19 cellular contexts compared by ENCODE assay signal in genomic region chr9:119838210-119838609, GRCh38.
DNase-seq lines count a peak whose midpoint lies in the region; ATAC-seq lines count a peak whose summit lies in the region.
"Had no signal": no experiment of that assay in that cellular context is flagged by ENCODE, and none has a peak within 500 bp of the region (broad histone marks: within the 10 kb centered on the region; RNA-seq: fewer than 3 reads in every experiment).

No MANE protein-coding gene starts in this region.

- peaks cover 2 to 4% of the 10 kb centered on the region in 2 donors for H3K4me1 ChIP-seq in aorta (ENCODE audit: control insufficient read depth in 1 of 2, insufficient read depth in 2 of 2, low read length in 2 of 2)
- H3K4me1 ChIP-seq: Caco-2 had no signal

- WGBS in aorta, 2 donors, result 94 to 98% methylated on average over 5 of the region's 5 CpGs

- DNase-seq in HS-27A (ENCODE audit: low read depth), result peak; percentile 34
- DNase-seq in M059J (ENCODE audit: low read depth), result peak; percentile 54
- DNase-seq in islet precursor cell, result peak; percentile 63
- no peak for DNase-seq in midbrain (lab: John Stamatoyannopoulos, UW)
- no peak for DNase-seq in aorta
- DNase-seq in NCI-H226, result no peak
- DNase-seq: 8988T; ACHN; AML-193; Caco-2; Calu3; CD4-positive, alpha-beta T cell; CD8-positive, alpha-beta T cell; DMS79 treated with DMSO at 0.1 percent for 48 hours; GDM1 had no signal

- H3K27me3 ChIP-seq in aorta (ENCODE audit: control insufficient read depth in 1 of 2, insufficient read depth in 2 of 2, low read length in 1 of 2), result no peaks in the 10 kb centered on the region
- H3K27me3 ChIP-seq: BLaER1 treated with 17β-estradiol and CSF1 and Interleukin-3, amounts not matched to agents 10 nM and 100 nM had no signal

- H3K9me3 ChIP-seq in aorta (ENCODE audit: control insufficient read depth, low read length), result no peaks in the 10 kb centered on the region
- H3K9me3 ChIP-seq: Caco-2 had no signal

- no peak overlapping the region for H3K27ac ChIP-seq in aorta (ENCODE audit: low read depth in 1 of 2, low read length in 2 of 2)
- H3K27ac ChIP-seq: BLaER1 treated with 17β-estradiol and CSF1 and Interleukin-3, amounts not matched to agents 10 nM and 100 nM; C4-2B had no signal

- ATAC-seq in HG03354 (IDR thresholded peaks at IDR 0.05; ENCODE audit: poor library complexity, severe bottlenecking, unreplicated experiment) (no peak), aorta (ENCODE audit: low FRiP score) (no peak)
- ATAC-seq: CD8-positive, alpha-beta T cell; GM12878 had no signal

- intact Hi-C loops in aorta (cut with DNase I), result no loop called here

- H3K36me3 ChIP-seq in aorta (ENCODE audit: control insufficient read depth in 1 of 2, insufficient read depth in 2 of 2, low read length in 1 of 2), result no peaks in the 10 kb centered on the region
- H3K36me3 ChIP-seq: BLaER1 treated with 17β-estradiol and CSF1 and Interleukin-3, amounts not matched to agents 10 nM and 100 nM had no signal

- H3K4me3 ChIP-seq in aorta (ENCODE audit: low read length in 2 of 2), result no peak overlapping the region
- H3K4me3 ChIP-seq: BLaER1 treated with 17β-estradiol and CSF1 and Interleukin-3, amounts not matched to agents 10 nM and 100 nM; GM12878 had no signal

Comparison
In these comparisons a context has a peak if more than half of its experiments do, and no peak if none do; other contexts are left out.
1. DNase-seq: peak in HS-27A (single experiment), M059J (single experiment) and islet precursor cell (single experiment); none in midbrain (single experiment), aorta (0 of 2) and NCI-H226 (single experiment).